In genomic region chr9:8856686-8857329, GRCh38 we compare ENCODE assay signal across 8 cellular contexts.
A peak's percentile ranks its signal among the peaks of the same experiment; 100 is the strongest.
DNase-seq lines count a peak whose midpoint lies in the region; ATAC-seq, FAIRE-seq and TF ChIP-seq lines count a peak whose summit lies in the region.

No MANE protein-coding gene starts in this region.

- intact Hi-C loops in HepG2 (cut with micrococcal nuclease; ENCODE audit: unreplicated experiment) = no loop called here

- no peak for FAIRE-seq in HepG2 (lab: Jason Lieb, UNC)

- peak overlapping the region; percentile 55 for H3K4me3 Mint-ChIP-seq in activated T-cell treated with anti-CD3 and anti-CD28 coated beads, Interleukin-2, amount 50 U/mL, for 24 hours
- H3K4me3 Mint-ChIP-seq in brain = peak overlapping the region; percentile 89 to 97 (median 96)
- H3K4me3 Mint-ChIP-seq in type B pancreatic cell = peak overlapping the region; percentile 89

- TF ChIP-seq RAD21 in HepG2 (CRISPR knock-in tag; IDR thresholded peaks at IDR 0.05) = no peak

- peaks cover 74% of the 10 kb centered on the region for H3K27me3 Mint-ChIP-seq in activated T-cell treated with anti-CD3 and anti-CD28 coated beads, Interleukin-2, amount 50 U/mL, for 24 hours
- peaks cover 14% of the 10 kb centered on the region for H3K27me3 Mint-ChIP-seq in brain
- H3K27me3 Mint-ChIP-seq in type B pancreatic cell = peaks cover 50% of the 10 kb centered on the region

- 25% methylated on average over 14 of the region's 14 CpGs for WGBS in HepG2 (ENCODE audit: low lambda C conversion rate)

- no peaks in the 10 kb centered on the region for H4K20me1 ChIP-seq in HepG2 (ENCODE audit: insufficient read depth, low read length)

- peaks cover 10% of the 10 kb centered on the region for H3K4me1 Mint-ChIP-seq in activated T-cell treated with anti-CD3 and anti-CD28 coated beads, Interleukin-2, amount 50 U/mL, for 24 hours (ENCODE audit: low read depth)
- H3K4me1 Mint-ChIP-seq in brain (peaks cover 79% of the 10 kb centered on the region), type B pancreatic cell (ENCODE audit: unreplicated experiment) (peaks cover 34% of the 10 kb centered on the region)

- in situ Hi-C loops in HepG2 (cut with HindIII; ENCODE audit: extremely low pct_ligation_motif_present, low pct_unique_long_range_greater_than_20kb) = no loop called here

- no peak for DNase-seq in activated T-cell treated with anti-CD3 and anti-CD28 coated beads, Interleukin-2, amount 50 U/mL, for 24 hours
- DNase-seq in activated T-cell treated with anti-CD3 and anti-CD28 coated beads for 4 hours (no peak), HepG2 (ENCODE audit: low spot score) (no peak), type B pancreatic cell (ENCODE audit: extremely low spot score, unreplicated experiment) (no peak), COLO829 (ENCODE audit: low spot score) (no peak), AML-193 (lab: John Stamatoyannopoulos, UW) (no peak)

- no peak for TF ChIP-seq POLR2A in HepG2 (IDR thresholded peaks at IDR 0.05; ENCODE audit: insufficient read depth in 1 of 2, low read depth in 2 of 2, low read length in 2 of 2)

- peak overlapping the region in 2 of 3 experiments; percentile 27 to 50; a peak in 2 of 6 replicates for H3K4me3 ChIP-seq in HepG2 (replicated peaks in 1 of 3; ENCODE audit: insufficient read depth in 1 of 3, low read depth in 2 of 3, low read length in 3 of 3)

- TF ChIP-seq CTCF in brain (conservative IDR thresholded peaks at IDR 0.05) = no peak
- no peak for TF ChIP-seq CTCF in HepG2 (CRISPR knock-in tag; IDR thresholded peaks at IDR 0.05)
- TF ChIP-seq CTCF in type B pancreatic cell (conservative IDR thresholded peaks at IDR 0.05) = peak; percentile 60

- H3K27me3 ChIP-seq in HepG2 (ENCODE audit: control insufficient read depth in 1 of 2, insufficient read depth in 2 of 2, low read length in 2 of 2) = peaks cover 1 to 22% of the 10 kb centered on the region in 2 experiments; a peak in 4 of 5 replicates

- POLR2A ChIA-PET in HepG2 (lab: Yijun Ruan, JAX) = no interaction called here

- H3K4me2 ChIP-seq in HepG2 (ENCODE audit: low read depth, low read length) = peak overlapping the region; percentile 45; the same call in 1 of the 2 replicates

- no peak overlapping the region for H2AFZ ChIP-seq in HepG2 (ENCODE audit: low read length)

- BruUV-seq in HepG2 (replicated peaks; lab: Mats Ljungman, UMichigan) = no TSS peak

- H3K36me3 Mint-ChIP-seq in activated T-cell treated with anti-CD3 and anti-CD28 coated beads, Interleukin-2, amount 50 U/mL, for 24 hours (ENCODE audit: low read depth) = no peaks in the 10 kb centered on the region
- H3K36me3 Mint-ChIP-seq in brain = no peaks in the 10 kb centered on the region
- H3K36me3 Mint-ChIP-seq in type B pancreatic cell = no peaks in the 10 kb centered on the region

- no peaks in the 10 kb centered on the region for H3K9me3 ChIP-seq in HepG2 (ENCODE audit: low read length)

- H3K9me3 Mint-ChIP-seq in activated T-cell treated with anti-CD3 and anti-CD28 coated beads, Interleukin-2, amount 50 U/mL, for 24 hours = no peaks in the 10 kb centered on the region
- H3K9me3 Mint-ChIP-seq in brain (peaks cover 0 to 4% (median 0%) of the 10 kb centered on the region in 5 experiments), type B pancreatic cell (no peaks in the 10 kb centered on the region)

- H3K36me3 ChIP-seq in HepG2 (replicated peaks in 1 of 2; ENCODE audit: control insufficient read depth in 1 of 2, insufficient read depth in 2 of 2, low read length in 2 of 2) = no peaks in the 10 kb centered on the region

- no peak overlapping the region for H3K27ac ChIP-seq in HepG2 (ENCODE audit: extremely low read length, insufficient read depth, low read length)

- peak; percentile 30; the same call in 1 of the 3 replicates for ATAC-seq in HepG2
- no peak for ATAC-seq in GM21515 (IDR thresholded peaks at IDR 0.05; ENCODE audit: unreplicated experiment)

- H3K79me2 ChIP-seq in HepG2 (ENCODE audit: insufficient read depth, low read length) = no peaks in the 10 kb centered on the region

- peaks cover 5% of the 10 kb centered on the region; the same call in 1 of the 2 replicates for H3K4me1 ChIP-seq in HepG2 (ENCODE audit: insufficient read depth, low read length)

- CTCF ChIA-PET in HepG2 (lab: Yijun Ruan, JAX; ENCODE audit: low intra/inter-chr PET ratio, low total read pairs) = no interaction called here

- H3K27ac Mint-ChIP-seq in activated T-cell treated with anti-CD3 and anti-CD28 coated beads, Interleukin-2, amount 50 U/mL, for 24 hours = no peak overlapping the region
- H3K27ac Mint-ChIP-seq in brain = peak overlapping the region; percentile 85 to 98 (median 96)
- peak overlapping the region; percentile 75 for H3K27ac Mint-ChIP-seq in type B pancreatic cell

- TF ChIP-seq EP300 in HepG2 (IDR thresholded peaks at IDR 0.05; ENCODE audit: low read depth in 2 of 2, low read length in 2 of 2) (no peak), HepG2 (CRISPR knock-in tag; IDR thresholded peaks at IDR 0.05; ENCODE audit: borderline replicate concordance) (no peak)

- no peak overlapping the region for H3K9ac ChIP-seq in HepG2 (ENCODE audit: insufficient read depth, low read depth, low read length)

TF ChIP-seq in HepG2, 621 proteins besides CTCF, POLR2A, EP300 and RAD21:
- TF ChIP-seq, protein P1, sequence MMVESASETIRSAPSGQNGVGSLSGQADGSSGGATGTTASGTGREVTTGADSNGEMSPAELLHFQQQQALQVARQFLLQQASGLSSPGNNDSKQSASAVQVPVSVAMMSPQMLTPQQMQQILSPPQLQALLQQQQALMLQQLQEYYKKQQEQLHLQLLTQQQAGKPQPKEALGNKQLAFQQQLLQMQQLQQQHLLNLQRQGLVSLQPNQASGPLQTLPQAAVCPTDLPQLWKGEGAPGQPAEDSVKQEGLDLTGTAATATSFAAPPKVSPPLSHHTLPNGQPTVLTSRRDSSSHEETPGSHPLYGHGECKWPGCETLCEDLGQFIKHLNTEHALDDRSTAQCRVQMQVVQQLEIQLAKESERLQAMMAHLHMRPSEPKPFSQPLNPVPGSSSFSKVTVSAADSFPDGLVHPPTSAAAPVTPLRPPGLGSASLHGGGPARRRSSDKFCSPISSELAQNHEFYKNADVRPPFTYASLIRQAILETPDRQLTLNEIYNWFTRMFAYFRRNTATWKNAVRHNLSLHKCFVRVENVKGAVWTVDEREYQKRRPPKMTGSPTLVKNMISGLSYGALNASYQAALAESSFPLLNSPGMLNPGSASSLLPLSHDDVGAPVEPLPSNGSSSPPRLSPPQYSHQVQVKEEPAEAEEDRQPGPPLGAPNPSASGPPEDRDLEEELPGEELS (CRISPR knock-in tag; IDR thresholded peaks at IDR 0.05) = no peak
- TF ChIP-seq MTF1 (CRISPR knock-in tag; IDR thresholded peaks at IDR 0.05) (no peak), BCL6 (CRISPR knock-in tag; IDR thresholded peaks at IDR 0.05) (no peak)
